Comparison of ENCODE assay signal across 6 cellular contexts in the genomic region with DNA sequence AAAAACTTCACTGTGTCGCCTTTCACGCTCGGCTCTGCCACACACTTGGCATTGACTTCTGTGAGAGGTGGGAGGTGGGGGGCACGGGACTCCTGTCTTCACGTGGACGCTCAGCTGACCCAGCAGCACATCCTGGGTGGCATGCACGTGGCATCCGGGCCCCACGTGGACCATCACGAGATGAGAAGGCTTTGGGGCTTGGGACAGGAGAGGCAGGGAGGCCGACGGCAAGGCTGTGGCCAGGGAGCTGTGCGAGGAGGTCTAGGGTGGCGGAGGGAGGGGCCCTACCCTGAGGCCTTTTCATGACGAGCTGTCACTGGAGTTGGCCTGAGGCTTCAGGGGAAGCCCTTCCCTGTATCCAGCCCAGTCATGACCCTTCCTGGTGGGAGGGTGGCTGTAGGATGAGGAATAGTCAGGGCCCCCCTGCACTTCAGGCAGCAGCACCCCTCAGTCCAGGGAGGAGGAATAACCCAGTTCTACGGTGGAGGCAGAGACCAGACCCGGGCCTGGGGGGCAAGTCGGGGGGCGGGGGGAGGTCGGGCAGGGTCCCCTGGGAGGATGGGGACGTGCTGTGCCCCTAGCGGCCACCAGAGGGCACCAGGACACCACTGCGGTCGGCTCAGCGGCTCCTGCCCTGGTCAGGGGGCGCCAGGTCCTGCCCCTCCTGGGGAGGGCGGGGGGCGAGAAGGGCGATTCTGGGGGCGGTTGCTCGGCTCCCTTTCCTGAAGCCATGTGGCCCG. TPM values are rescaled to one million over a fixed set of nuclear protein-coding genes. Genes with fewer than 3 reads are reported as not detected.
A peak's percentile ranks its signal among the peaks of the same experiment; 100 is the strongest.
DNase-seq lines count a peak whose midpoint lies in the region; ATAC-seq, FAIRE-seq and TF ChIP-seq lines count a peak whose summit lies in the region.

No MANE protein-coding gene starts in this region.

- peak overlapping the region; percentile 1 for H3K4me3 ChIP-seq in fibroblast of pulmonary artery (replicated peaks; ENCODE audit: low read depth, low read length)

- peak; percentile 60 for TF ChIP-seq CTCF in fibroblast of pulmonary artery (IDR thresholded peaks at IDR 0.05; ENCODE audit: low read length, missing control alignments)

- no peak for FAIRE-seq in GM19239 (lab: Jason Lieb, UNC)

- no peak for ATAC-seq in HG03460 (IDR thresholded peaks at IDR 0.05; ENCODE audit: unreplicated experiment)

- DNase-seq in GM19239 (ENCODE audit: insufficient read length, low spot score): peak; percentile 85
- DNase-seq in activated CD4-positive, CD25-positive, alpha-beta regulatory T cell treated with anti-CD3 and anti-CD28 coated beads, Interleukin-2, amount 50 U/mL, for 72 hours: peak; percentile 76
- no peak for DNase-seq in fibroblast of pulmonary artery (ENCODE audit: low read depth)
- DNase-seq in stimulated activated CD8-positive, alpha-beta memory T cell treated with anti-CD3 and anti-CD28 coated beads, Interleukin-12 subunit alpha, Interleukin-12 subunit beta, amount 100 ng/mL, for 1 hour (ENCODE audit: low read depth): peak; percentile 44
- DNase-seq in ureter (ENCODE audit: low spot score): no peak

RNA-seq across cellular contexts. Expression of a gene that starts 2.0 kb away (rescaled TPM):
- total RNA-seq in ureter: 0.10 TPM

RNA-seq across cellular contexts. Expression of a gene that starts 16.0 kb away (rescaled TPM):
- 63.6 TPM for total RNA-seq in ureter

RNA-seq across cellular contexts. Expression of a gene that starts 17.6 kb away (rescaled TPM):
- 28.5 TPM for total RNA-seq in ureter

RNA-seq across cellular contexts. Expression of a gene that starts 23.5 kb away (rescaled TPM):
- total RNA-seq in ureter: 8.6 TPM

RNA-seq across cellular contexts. Expression of a gene that starts 24.9 kb away (rescaled TPM):
- 71.9 TPM for total RNA-seq in ureter

Comparison
In these comparisons a context has a peak if more than half of its experiments do, and no peak if none do; other contexts are left out.
1. DNase-seq: peak in GM19239 (single experiment), activated CD4-positive, CD25-positive, alpha-beta regulatory T cell treated with anti-CD3 and anti-CD28 coated beads, Interleukin-2, amount 50 U/mL, for 72 hours (single experiment) and stimulated activated CD8-positive, alpha-beta memory T cell treated with anti-CD3 and anti-CD28 coated beads, Interleukin-12 subunit alpha, Interleukin-12 subunit beta, amount 100 ng/mL, for 1 hour (single experiment); none in fibroblast of pulmonary artery (single experiment) and ureter (single experiment).